16 cellular contexts compared by ENCODE assay signal in genomic region chr15:82831894-82832600, GRCh38. TPM values are rescaled to one million over a fixed set of nuclear protein-coding genes. Genes with fewer than 3 reads are reported as not detected.
DNase-seq lines count a peak whose midpoint lies in the region; ATAC-seq and TF ChIP-seq lines count a peak whose summit lies in the region.
"Had no signal": no experiment of that assay in that cellular context is flagged by ENCODE, and none has a peak within 500 bp of the region (broad histone marks: within the 10 kb centered on the region; RNA-seq: fewer than 3 reads in every experiment).

No MANE protein-coding gene starts in this region.

- peak overlapping the region; percentile 41 for H3K4me3 Mint-ChIP-seq in stimulated activated naive CD8-positive, alpha-beta T cell treated with anti-CD3 and anti-CD28 coated beads, Interleukin-15, Interleukin-2, amounts not matched to agents 100 ng/mL and 50 ng/mL, for 24 hours
- H3K4me3 Mint-ChIP-seq: CD4-positive, alpha-beta T cell had no signal

- WGBS in esophagus squamous epithelium, 2 donors = 70 to 80% methylated on average over 5 of the region's 5 CpGs

- no peak for TF ChIP-seq POLR2A in esophagus squamous epithelium (IDR thresholded peaks at IDR 0.05)

- POLR2A ChIA-PET in RWPE1 (lab: Yijun Ruan, JAX; ENCODE audit: low non-redundant PET) = interaction anchor here (0.8 kb wide), 1 partner anchor 291 kb away, joined by 5 read pairs; the partner anchor contains the start of gene RPS17

- DNase-seq in stimulated activated naive CD8-positive, alpha-beta T cell treated with anti-CD3 and anti-CD28 coated beads, Interleukin-15, Interleukin-2, amounts not matched to agents 100 U/mL and 50 U/mL, for 24 hours = no peak
- DNase-seq in RWPE1 (ENCODE audit: low spot score) = no peak
- DNase-seq in esophagus squamous epithelium (lab: John Stamatoyannopoulos, UW) = no peak
- no peak for DNase-seq in upper lobe of right lung
- DNase-seq in GM13976 (ENCODE audit: low spot score) = no peak
- DNase-seq: cerebellar nuclear complex, left colon, NCI-H748 treated with DMSO at 0.1 percent for 48 hours had no signal

- no peaks in the 10 kb centered on the region for H3K27me3 Mint-ChIP-seq in stimulated activated naive CD8-positive, alpha-beta T cell treated with anti-CD3 and anti-CD28 coated beads, Interleukin-15, Interleukin-2, amounts not matched to agents 100 ng/mL and 50 ng/mL, for 24 hours
- H3K27me3 Mint-ChIP-seq: CD4-positive, alpha-beta T cell had no signal

- peak overlapping the region; percentile 63 for H3K27ac ChIP-seq in RWPE1
- peak overlapping the region; percentile 23 to 65 (median 35) for H3K27ac ChIP-seq in esophagus squamous epithelium
- H3K27ac ChIP-seq in upper lobe of right lung = peak overlapping the region; percentile 0
- H3K27ac ChIP-seq: parathyroid adenoma had no signal

- ATAC-seq in stimulated activated naive CD8-positive, alpha-beta T cell treated with anti-CD3 and anti-CD28 coated beads, Interleukin-15, Interleukin-2, amounts not matched to agents 100 U/mL and 50 U/mL, for 24 hours = no peak
- ATAC-seq in upper lobe of right lung = no peak
- ATAC-seq in GM19467 (IDR thresholded peaks at IDR 0.05; ENCODE audit: unreplicated experiment) = no peak
- ATAC-seq in HG02623 (IDR thresholded peaks at IDR 0.05; ENCODE audit: unreplicated experiment) = no peak
- ATAC-seq: left colon had no signal

- CTCF ChIA-PET in RWPE1 (lab: Yijun Ruan, JAX) = interaction anchor here (0.9 kb wide), 1 partner anchor 18 kb away, joined by 5 read pairs; no protein-coding TSS in a partner anchor

- no peaks in the 10 kb centered on the region for H3K9me3 Mint-ChIP-seq in stimulated activated naive CD8-positive, alpha-beta T cell treated with anti-CD3 and anti-CD28 coated beads, Interleukin-15, Interleukin-2, amounts not matched to agents 100 ng/mL and 50 ng/mL, for 24 hours
- H3K9me3 Mint-ChIP-seq: CD4-positive, alpha-beta T cell had no signal

- peaks cover 22 to 99% (median 64%) of the 10 kb centered on the region in 3 donors for H3K36me3 ChIP-seq in esophagus squamous epithelium
- peaks cover 98% of the 10 kb centered on the region for H3K36me3 ChIP-seq in upper lobe of right lung

- no peaks in the 10 kb centered on the region for H3K27me3 ChIP-seq in esophagus squamous epithelium
- no peaks in the 10 kb centered on the region for H3K27me3 ChIP-seq in upper lobe of right lung

- H3K9me3 ChIP-seq in esophagus squamous epithelium (no peaks in the 10 kb centered on the region), upper lobe of right lung (no peaks in the 10 kb centered on the region)

- in situ Hi-C loops in GM13976 (cut with MboI; ENCODE audit: low sequenced_read_pairs, unreplicated experiment) = no loop called here

- H3K36me3 Mint-ChIP-seq in stimulated activated naive CD8-positive, alpha-beta T cell treated with anti-CD3 and anti-CD28 coated beads, Interleukin-15, Interleukin-2, amounts not matched to agents 100 ng/mL and 50 ng/mL, for 24 hours (ENCODE audit: low read depth) = peaks cover 84% of the 10 kb centered on the region

- TF ChIP-seq CTCF in RWPE1 (conservative IDR thresholded peaks at IDR 0.05; ENCODE audit: low read depth) = no peak
- TF ChIP-seq CTCF in esophagus squamous epithelium (IDR thresholded peaks at IDR 0.05) = no peak
- no peak for TF ChIP-seq CTCF in upper lobe of right lung (IDR thresholded peaks at IDR 0.05)
- TF ChIP-seq CTCF in GM13976 (IDR thresholded peaks at IDR 0.05; ENCODE audit: borderline replicate concordance, control extremely low read depth, extremely low read depth, insufficient read depth, missing control alignments) = no peak

- intact Hi-C loops in esophagus squamous epithelium (cut with DNase I) = no loop called here
- intact Hi-C loops in upper lobe of right lung (cut with DNase I) = no loop called here

- H3K4me3 ChIP-seq in esophagus squamous epithelium (no peak overlapping the region), upper lobe of right lung (no peak overlapping the region)

- peak overlapping the region; percentile 87 for H3K27ac Mint-ChIP-seq in stimulated activated naive CD8-positive, alpha-beta T cell treated with anti-CD3 and anti-CD28 coated beads, Interleukin-15, Interleukin-2, amounts not matched to agents 100 ng/mL and 50 ng/mL, for 24 hours
- H3K27ac Mint-ChIP-seq: CD4-positive, alpha-beta T cell had no signal

- H3K4me1 Mint-ChIP-seq in stimulated activated naive CD8-positive, alpha-beta T cell treated with anti-CD3 and anti-CD28 coated beads, Interleukin-15, Interleukin-2, amounts not matched to agents 100 ng/mL and 50 ng/mL, for 24 hours (ENCODE audit: low read depth) = peaks cover 30% of the 10 kb centered on the region

- H3K4me1 ChIP-seq in esophagus squamous epithelium (peaks cover 5 to 27% (median 18%) of the 10 kb centered on the region in 3 donors), upper lobe of right lung (peaks cover 10% of the 10 kb centered on the region)
- H3K4me1 ChIP-seq: parathyroid adenoma had no signal

RNA-seq across cellular contexts. Expression of gene WHAMM, which starts 22.6 kb away (rescaled TPM):
- 1 to 10 TPM; 5.3 to 8.8 (median 6.1) TPM for total RNA-seq in esophagus squamous epithelium
- 13.1 TPM for total RNA-seq in upper lobe of right lung

RNA-seq across cellular contexts. Expression of gene FSD2, which starts 26.2 kb away (rescaled TPM):
- total RNA-seq in esophagus squamous epithelium = not detected
- total RNA-seq in upper lobe of right lung = not detected
- total RNA-seq: CD4-positive, alpha-beta T cell; fibroblast of villous mesenchyme; H1; left colon; temporal lobe had no signal

Comparison
In these comparisons a context has a peak if more than half of its experiments do, and no peak if none do; other contexts are left out.
1. H3K27ac ChIP-seq: peak in every context shown above with its lines; median percentile 63 in RWPE1; 35 in esophagus squamous epithelium; 0 in upper lobe of right lung.